Comparison of ENCODE assay signal across 8 cellular contexts in the genomic region with DNA sequence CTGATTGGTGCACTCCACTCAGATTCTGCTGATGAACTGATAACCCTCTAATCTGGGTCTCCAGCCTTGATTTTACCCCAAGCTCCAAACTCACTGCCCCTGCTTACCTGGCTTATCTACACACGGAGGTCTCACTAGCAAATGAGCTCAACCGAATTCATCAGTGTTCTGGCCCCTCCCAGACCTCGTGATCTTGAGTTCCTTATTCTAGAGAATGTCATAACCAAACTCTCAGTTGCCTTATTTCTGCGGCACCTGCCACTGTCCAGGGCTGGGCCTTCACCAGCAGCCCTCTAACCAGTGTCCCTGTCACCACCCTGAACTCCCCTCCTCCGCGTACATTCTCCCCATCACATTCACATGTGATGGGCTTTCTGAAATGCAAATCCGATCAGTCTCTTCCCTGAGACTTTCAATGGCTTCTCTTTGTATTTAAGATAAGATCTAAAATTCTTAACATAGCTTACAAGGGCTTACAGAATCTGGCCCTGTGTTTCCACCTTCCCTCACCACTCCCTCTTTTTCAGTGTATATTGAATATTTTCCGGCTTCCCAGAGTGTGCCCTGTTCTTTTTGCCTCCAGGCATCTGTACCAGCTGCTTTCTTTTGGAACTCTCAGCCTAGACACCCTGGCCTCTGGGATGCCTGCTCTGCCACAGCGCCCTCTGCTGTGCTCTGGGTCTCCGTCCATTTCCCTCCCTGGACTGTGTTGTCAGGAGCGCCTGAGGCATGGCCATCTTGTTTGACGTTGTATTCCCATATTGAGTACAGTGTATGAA. TPM values are rescaled to one million over a fixed set of nuclear protein-coding genes. Genes with fewer than 3 reads are reported as not detected.
DNase-seq lines count a peak whose midpoint lies in the region; ATAC-seq and TF ChIP-seq lines count a peak whose summit lies in the region.

No MANE protein-coding gene starts in this region.

- BruUV-seq in mammary epithelial cell (replicated peaks; lab: Mats Ljungman, UMichigan), result no TSS peak

- dilution Hi-C loops in mammary epithelial cell (cut with HindIII; ENCODE audit: low sequenced_read_pairs), result no loop called here

- H3K9ac ChIP-seq in ES-I3 (ENCODE audit: low read depth, low read length) (peak overlapping the region; percentile 17; the same call in 1 of the 2 replicates), mammary epithelial cell (ENCODE audit: insufficient read depth, low read length) (no peak overlapping the region), liver (ENCODE audit: low read depth in 1 of 2, low read length in 2 of 2) (no peak overlapping the region)

- no peaks in the 10 kb centered on the region for H4K20me1 ChIP-seq in mammary epithelial cell (ENCODE audit: insufficient read depth, low read length)

- CTCF ChIA-PET in mammary epithelial cell (lab: Charles Lee; ENCODE audit: low non-redundant PET), result interaction anchor here (0.6 to 0.7 kb wide), 3 partner anchors 298 to 360 kb away, joined by 3 to 6 read pairs (median 4); a partner anchor contains a TSS

- peak; percentile 48 to 62 for TF ChIP-seq CTCF in mammary epithelial cell (conservative IDR thresholded peaks at IDR 0.05 in 1 of 2, IDR thresholded peaks at IDR 0.05 in 1 of 2; ENCODE audit: extremely low read depth in 1 of 2, insufficient read depth in 1 of 2, low read depth in 1 of 2, low read length in 2 of 2)
- peak; percentile 32 for TF ChIP-seq CTCF in liver (IDR thresholded peaks at IDR 0.05; ENCODE audit: low read depth, low read length, missing input control)

- no peak overlapping the region for H3K4me2 ChIP-seq in mammary epithelial cell (ENCODE audit: insufficient read depth, low read depth, low read length)

- H2AFZ ChIP-seq in mammary epithelial cell (ENCODE audit: low read depth, low read length), result no peak overlapping the region

- DNase-seq in HK-2 (ENCODE audit: unreplicated experiment) (peak; percentile 13), mammary epithelial cell (peak; percentile 32), KG1 (lab: John Stamatoyannopoulos, UW) (no peak)
- peak; percentile 35 for DNase-seq in T-helper 2 cell treated with Interferon-gamma antibody and Interleukin-4, amounts not matched to agents 5 μg/mL and 100 μg/mL, for 36 hours (ENCODE audit: low spot score)
- peak; percentile 15 to 33 for DNase-seq in stimulated activated CD8-positive, alpha-beta memory T cell treated with anti-CD3 and anti-CD28 coated beads, Interleukin-4, amount 100 ng/mL, for 4 hours (ENCODE audit: low read depth in 2 of 2, low spot score in 1 of 2)

- ATAC-seq in GM21381 (IDR thresholded peaks at IDR 0.05; ENCODE audit: unreplicated experiment), result peak; percentile 52

- no peaks in the 10 kb centered on the region for H3K36me3 ChIP-seq in ES-I3 (ENCODE audit: insufficient read depth, low read length)
- H3K36me3 ChIP-seq in mammary epithelial cell (ENCODE audit: insufficient read depth, low read length), result peaks cover 10% of the 10 kb centered on the region
- H3K36me3 ChIP-seq in liver (ENCODE audit: control insufficient read depth in 4 of 4, insufficient read depth in 3 of 4, low read depth in 1 of 4, low read length in 3 of 4), result peaks cover 0 to 13% (median 5%) of the 10 kb centered on the region in 4 donors

- no peaks in the 10 kb centered on the region for H3K27me3 Mint-ChIP-seq in T-helper 2 cell treated with Interferon-gamma antibody and Interleukin-4, amounts not matched to agents 5 μg/mL and 100 μg/mL, for 36 hours (ENCODE audit: low read depth)

- H3K27ac Mint-ChIP-seq in T-helper 2 cell treated with Interferon-gamma antibody and Interleukin-4, amounts not matched to agents 5 μg/mL and 100 μg/mL, for 36 hours, result no peak overlapping the region

- H3K4me3 ChIP-seq in mammary epithelial cell (replicated peaks in 1 of 3; ENCODE audit: insufficient read depth in 1 of 3, low read depth in 2 of 3, low read length in 3 of 3), result no peak overlapping the region
- no peak overlapping the region for H3K4me3 ChIP-seq in liver (ENCODE audit: low read depth in 1 of 3, low read length in 3 of 3)

- peaks cover 24% of the 10 kb centered on the region for H3K79me2 ChIP-seq in mammary epithelial cell (ENCODE audit: insufficient read depth, low read length)

- H3K9me3 ChIP-seq in ES-I3 (ENCODE audit: control insufficient read depth, insufficient read depth, low read length) (no peaks in the 10 kb centered on the region), mammary epithelial cell (replicated peaks; ENCODE audit: insufficient read depth, low read length) (no peaks in the 10 kb centered on the region), liver (ENCODE audit: control insufficient read depth in 4 of 4, low read length in 3 of 4) (no peaks in the 10 kb centered on the region)

- WGBS in mammary epithelial cell (ENCODE audit: low coverage, missing lambda C conversion rate), result 87% methylated on average over 12 of the region's 12 CpGs
- WGBS in liver, result 94% methylated on average over 12 of the region's 12 CpGs

- intact Hi-C loops in mammary epithelial cell (cut with micrococcal nuclease), result loop anchor here (1.0 kb wide), 1 partner anchor 297 kb away; no protein-coding TSS in a partner anchor

- H3K4me1 ChIP-seq in ES-I3 (ENCODE audit: insufficient read depth, low read length) (peaks cover 52% of the 10 kb centered on the region), mammary epithelial cell (ENCODE audit: insufficient read depth, low read length) (peaks cover 3% of the 10 kb centered on the region), liver (ENCODE audit: control insufficient read depth in 4 of 4, insufficient read depth in 4 of 4, low read length in 3 of 4) (peaks cover 0 to 2% (median 0%) of the 10 kb centered on the region in 4 donors)

- TF ChIP-seq RAD21 in liver (IDR thresholded peaks at IDR 0.05), result peak; percentile 62 to 79

- peaks cover 34% of the 10 kb centered on the region for H3K4me1 Mint-ChIP-seq in T-helper 2 cell treated with Interferon-gamma antibody and Interleukin-4, amounts not matched to agents 5 μg/mL and 100 μg/mL, for 36 hours (ENCODE audit: low read depth)

- peaks cover 20% of the 10 kb centered on the region for H3K36me3 Mint-ChIP-seq in T-helper 2 cell treated with Interferon-gamma antibody and Interleukin-4, amounts not matched to agents 5 μg/mL and 100 μg/mL, for 36 hours (ENCODE audit: low read depth)

- H3K4me3 Mint-ChIP-seq in T-helper 2 cell treated with Interferon-gamma antibody and Interleukin-4, amounts not matched to agents 5 μg/mL and 100 μg/mL, for 36 hours, result peak overlapping the region; percentile 22

- no peaks in the 10 kb centered on the region for H3K9me3 Mint-ChIP-seq in T-helper 2 cell treated with Interferon-gamma antibody and Interleukin-4, amounts not matched to agents 5 μg/mL and 100 μg/mL, for 36 hours

- H3K27ac ChIP-seq in mammary epithelial cell (ENCODE audit: insufficient read depth, low read depth, low read length) (no peak overlapping the region), liver (ENCODE audit: low read depth in 1 of 2, low read length in 2 of 2) (no peak overlapping the region)

- in situ Hi-C loops in mammary epithelial cell (cut with MboI; ENCODE audit: low sequenced_read_pairs in 2 of 2), result no loop called here

- H3K27me3 ChIP-seq in mammary epithelial cell (ENCODE audit: insufficient read depth, low read length) (no peaks in the 10 kb centered on the region), liver (ENCODE audit: control insufficient read depth in 4 of 4, insufficient read depth in 4 of 4, low read length in 3 of 4) (no peaks in the 10 kb centered on the region)

TF ChIP-seq in liver, 16 proteins besides CTCF, POLR2A, EP300 and RAD21:
- TF ChIP-seq EGR1 (IDR thresholded peaks at IDR 0.05; ENCODE audit: low read depth in 2 of 2) (no peak), NR2F2 (IDR thresholded peaks at IDR 0.05) (no peak)
TF ChIP-seq in liver: peak in this region for 0.

RNA-seq across cellular contexts. Expression of a gene that starts 31.1 kb away (rescaled TPM):
- 10 to 100 TPM; 41.6 to 43.2 TPM for total RNA-seq in mammary epithelial cell
- polyA plus RNA-seq in mammary epithelial cell, result 16.0 TPM
- 87.3 TPM for polyA minus RNA-seq in mammary epithelial cell
- total RNA-seq in liver, result 10 to 100 TPM; 26.6 to 31.0 TPM
- 10 to 100 TPM in 1 of 2 donors, 1 to 10 TPM in 1; 5.8 to 10.9 TPM for polyA plus RNA-seq in liver
